9 cellular contexts compared by ENCODE assay signal in the genomic region with DNA sequence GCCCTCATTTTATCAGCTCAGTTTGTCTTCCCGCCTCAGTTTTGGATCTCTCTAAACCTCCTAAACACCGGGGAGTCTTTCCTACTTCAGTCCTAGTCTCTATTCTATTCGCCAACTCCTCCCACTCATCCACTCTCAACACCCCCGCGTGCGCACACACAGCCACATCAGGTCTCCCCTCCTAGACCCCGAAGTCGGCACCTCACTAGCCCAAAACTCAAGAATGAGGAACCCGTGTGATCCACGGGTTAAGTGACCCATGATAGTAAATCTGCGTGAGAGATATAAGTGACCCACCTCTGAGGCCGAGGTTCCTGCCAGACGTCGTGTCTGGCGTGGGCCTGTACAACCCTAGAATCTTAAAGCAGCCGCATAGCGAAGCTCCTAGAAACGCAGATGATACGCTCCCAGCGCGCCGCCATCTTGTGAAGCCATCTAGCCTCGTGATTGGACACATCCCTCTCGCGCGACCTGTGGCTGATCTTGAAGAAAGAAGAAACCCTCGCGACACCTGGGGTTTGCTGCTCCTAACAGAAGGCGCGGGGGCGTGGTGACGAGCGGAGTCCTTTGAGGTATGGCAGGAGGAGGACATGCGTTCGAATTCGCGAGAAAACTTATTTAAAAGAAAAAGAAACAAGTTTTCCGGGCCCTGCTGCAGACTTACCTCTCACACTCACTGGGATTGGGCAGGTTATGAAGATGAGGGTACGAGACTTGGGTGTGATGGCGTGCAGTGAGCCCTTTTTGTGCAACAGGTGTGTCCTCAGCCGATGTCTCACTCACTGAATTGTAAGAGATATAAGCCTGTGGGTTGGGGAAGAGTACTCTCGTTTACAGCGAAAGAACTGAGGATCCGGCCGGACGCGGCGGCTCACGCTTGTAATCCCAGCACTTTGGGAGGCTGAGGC. TPM values are rescaled to one million over a fixed set of nuclear protein-coding genes. Genes with fewer than 3 reads are reported as not detected.
DNase-seq lines count a peak whose midpoint lies in the region; ATAC-seq and TF ChIP-seq lines count a peak whose summit lies in the region.
"Had no signal": no experiment of that assay in that cellular context is flagged by ENCODE, and none has a peak within 500 bp of the region (broad histone marks: within the 10 kb centered on the region; RNA-seq: fewer than 3 reads in every experiment).

A gene with protein sequence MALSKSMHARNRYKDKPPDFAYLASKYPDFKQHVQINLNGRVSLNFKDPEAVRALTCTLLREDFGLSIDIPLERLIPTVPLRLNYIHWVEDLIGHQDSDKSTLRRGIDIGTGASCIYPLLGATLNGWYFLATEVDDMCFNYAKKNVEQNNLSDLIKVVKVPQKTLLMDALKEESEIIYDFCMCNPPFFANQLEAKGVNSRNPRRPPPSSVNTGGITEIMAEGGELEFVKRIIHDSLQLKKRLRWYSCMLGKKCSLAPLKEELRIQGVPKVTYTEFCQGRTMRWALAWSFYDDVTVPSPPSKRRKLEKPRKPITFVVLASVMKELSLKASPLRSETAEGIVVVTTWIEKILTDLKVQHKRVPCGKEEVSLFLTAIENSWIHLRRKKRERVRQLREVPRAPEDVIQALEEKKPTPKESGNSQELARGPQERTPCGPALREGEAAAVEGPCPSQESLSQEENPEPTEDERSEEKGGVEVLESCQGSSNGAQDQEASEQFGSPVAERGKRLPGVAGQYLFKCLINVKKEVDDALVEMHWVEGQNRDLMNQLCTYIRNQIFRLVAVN (minus strand): TSS at position 427 of the 908 bp plus-strand sequence. CDS start 9,557 bp downstream, outside the sequence.

- peak; percentile 97 for ATAC-seq in GM19023 (IDR thresholded peaks at IDR 0.05; ENCODE audit: unreplicated experiment)
- ATAC-seq in HG03196 (IDR thresholded peaks at IDR 0.05; ENCODE audit: unreplicated experiment) = peak; percentile 96

- H3K4me3 ChIP-seq in AG09309 (ENCODE audit: control insufficient read depth, low read depth, low read length) (peak within 1 kb of the TSS; percentile 61), WI38 (ENCODE audit: low read depth, low read length) (peak within 1 kb of the TSS; percentile 80), cardiac fibroblast (replicated peaks in 1 of 2; ENCODE audit: low read depth in 2 of 2, low read length in 2 of 2) (peak within 1 kb of the TSS; percentile 86 to 93)

- H3K36me3 Mint-ChIP-seq in immature natural killer cell = peaks cover 0 to 5% (median 0%) of the 10 kb centered on the region in 3 donors

- H3K4me1 Mint-ChIP-seq in immature natural killer cell = peaks cover 15 to 16% of the 10 kb centered on the region in 2 donors

- peaks cover 0 to 2% (median 0%) of the 10 kb centered on the region in 3 donors for H3K27me3 Mint-ChIP-seq in immature natural killer cell (ENCODE audit: low read depth in 3 of 3)
- H3K27me3 Mint-ChIP-seq: activated naive CD4-positive, alpha-beta T cell treated with anti-CD3 and anti-CD28 coated beads, Interleukin-2, amount 50 U/mL, for 24 hours had no signal

- peak within 1 kb of the TSS in 2 of 6 donors; percentile 51 to 56 for H3K27ac Mint-ChIP-seq in immature natural killer cell

- peak within 1 kb of the TSS in 2 of 5 donors; percentile 63 to 73 for H3K4me3 Mint-ChIP-seq in immature natural killer cell
- H3K4me3 Mint-ChIP-seq: activated naive CD4-positive, alpha-beta T cell treated with anti-CD3 and anti-CD28 coated beads, Interleukin-2, amount 50 U/mL, for 24 hours had no signal

- DNase-seq in AG09309 (ENCODE audit: low read depth) = peak; percentile 94
- DNase-seq in NCI-H226 = peak; percentile 96
- peak; percentile 99 to 100 for DNase-seq in cardiac fibroblast (ENCODE audit: low read depth in 2 of 2)
- peak; percentile 93 to 94 (median 93) for DNase-seq in immature natural killer cell
- peak; percentile 99 for DNase-seq in smooth muscle cell of the brain vasculature (ENCODE audit: low read depth, low spot score)

- no peaks in the 10 kb centered on the region for H3K9me3 Mint-ChIP-seq in immature natural killer cell
- H3K9me3 Mint-ChIP-seq: activated naive CD4-positive, alpha-beta T cell treated with anti-CD3 and anti-CD28 coated beads, Interleukin-2, amount 50 U/mL, for 24 hours had no signal

- TF ChIP-seq CTCF in AG09309 (IDR thresholded peaks at IDR 0.05; ENCODE audit: control insufficient read depth, insufficient read depth, low read depth, low read length, missing control alignments) = no peak
- no peak for TF ChIP-seq CTCF in WI38 (IDR thresholded peaks at IDR 0.05; ENCODE audit: low read depth, low read length)
- no peak for TF ChIP-seq CTCF in cardiac fibroblast (IDR thresholded peaks at IDR 0.05; ENCODE audit: low read depth, low read length)

RNA-seq across cellular contexts. Expression of the gene that starts here (rescaled TPM):
- 10 to 100 TPM in 2 of 3 donors, 1 to 10 TPM in 1; 7.9 to 23.8 (median 11.8) TPM for polyA plus RNA-seq in immature natural killer cell

Comparison
In these comparisons a context has a peak if more than half of its experiments do, and no peak if none do; other contexts are left out.
1. Peak in every context shown above with its lines: DNase-seq, ATAC-seq and H3K4me3 ChIP-seq.